Comparison of ENCODE assay signal across 8 cellular contexts in genomic region chr20:48523191-48523757, GRCh38.
DNase-seq lines count a peak whose midpoint lies in the region; ATAC-seq and TF ChIP-seq lines count a peak whose summit lies in the region.

No MANE protein-coding gene starts in this region.

- CTCF ChIA-PET in SK-N-SH (lab: Yijun Ruan, JAX) = no interaction called here

- H3K27me3 ChIP-seq in left ventricle myocardium inferior (ENCODE audit: low read depth) = peaks cover 38% of the 10 kb centered on the region
- H3K27me3 ChIP-seq in SK-N-SH (ENCODE audit: insufficient read depth) = no peaks in the 10 kb centered on the region

- no peak for DNase-seq in left cardiac atrium
- no peak for DNase-seq in left ventricle myocardium inferior
- DNase-seq in SK-N-SH = peak; percentile 25
- DNase-seq in glomerular endothelial cell (ENCODE audit: extremely low read depth, low read depth, low spot score) = peak; percentile 34

- no peak for TF ChIP-seq EP300 in SK-N-SH (IDR thresholded peaks at IDR 0.05; ENCODE audit: borderline replicate concordance in 1 of 2, low read depth in 1 of 2, low read length in 1 of 2)

- H4K20me1 ChIP-seq in SK-N-SH (ENCODE audit: insufficient read depth) = no peaks in the 10 kb centered on the region

- TF ChIP-seq CTCF in left ventricle myocardium inferior (IDR thresholded peaks at IDR 0.05; ENCODE audit: borderline replicate concordance) = no peak
- TF ChIP-seq CTCF in SK-N-SH (IDR thresholded peaks at IDR 0.05) = no peak

- H3K27ac ChIP-seq in left ventricle myocardium inferior (replicated peaks) = no peak overlapping the region
- H3K27ac ChIP-seq in SK-N-SH (ENCODE audit: low read depth in 2 of 2, low read length in 1 of 2) = no peak overlapping the region

- no peak overlapping the region for H3K9ac ChIP-seq in SK-N-SH

- H3F3A ChIP-seq in SK-N-SH (replicated peaks; ENCODE audit: insufficient read depth) = no peaks in the 10 kb centered on the region

- H3K36me3 ChIP-seq in left ventricle myocardium inferior = no peaks in the 10 kb centered on the region
- H3K36me3 ChIP-seq in SK-N-SH (replicated peaks in 1 of 2; ENCODE audit: control insufficient read depth in 1 of 2, insufficient read depth in 2 of 2, low read length in 1 of 2) = no peaks in the 10 kb centered on the region

- H3K4me3 ChIP-seq in left ventricle myocardium inferior = no peak overlapping the region
- no peak overlapping the region for H3K4me3 ChIP-seq in SK-N-SH (ENCODE audit: low read depth in 2 of 2, low read length in 1 of 2)

- no peak overlapping the region for H3K4me2 ChIP-seq in SK-N-SH

- TF ChIP-seq RAD21 in SK-N-SH (IDR thresholded peaks at IDR 0.05; ENCODE audit: low read length) = no peak

- H3K9me2 ChIP-seq in SK-N-SH = no peaks in the 10 kb centered on the region

- POLR2A ChIA-PET in SK-N-SH (lab: Yijun Ruan, JAX) = no interaction called here

- no peaks in the 10 kb centered on the region for H3K79me2 ChIP-seq in SK-N-SH (ENCODE audit: insufficient read depth)

- intact Hi-C loops in left cardiac atrium (cut with DNase I) = no loop called here
- intact Hi-C loops in left ventricle myocardium inferior (cut with micrococcal nuclease) = no loop called here

- ATAC-seq in left cardiac atrium (peak; percentile 55 to 65), HG03439 (IDR thresholded peaks at IDR 0.05; ENCODE audit: unreplicated experiment) (no peak), HG03457 (IDR thresholded peaks at IDR 0.05; ENCODE audit: unreplicated experiment) (no peak), GM19395 (IDR thresholded peaks at IDR 0.05; ENCODE audit: unreplicated experiment) (no peak), GM21737 (IDR thresholded peaks at IDR 0.05; ENCODE audit: unreplicated experiment) (no peak)

- H3K4me1 ChIP-seq in left ventricle myocardium inferior = no peaks in the 10 kb centered on the region
- peaks cover 0 to 5% of the 10 kb centered on the region in 2 experiments; a peak in 1 of 4 replicates for H3K4me1 ChIP-seq in SK-N-SH (ENCODE audit: control insufficient read depth in 1 of 2, insufficient read depth in 2 of 2, low read depth in 1 of 2, low read length in 1 of 2)

- H2AFZ ChIP-seq in SK-N-SH (ENCODE audit: low read depth) = no peak overlapping the region

- H3K9me3 ChIP-seq in left ventricle myocardium inferior (replicated peaks) (no peaks in the 10 kb centered on the region), SK-N-SH (no peaks in the 10 kb centered on the region)

- 24% methylated on average over 3 of the region's 3 CpGs for WGBS in SK-N-SH (ENCODE audit: low lambda C conversion rate)

TF ChIP-seq in SK-N-SH, 30 proteins besides CTCF, POLR2A, EP300 and RAD21:
- TF ChIP-seq USF1 (IDR thresholded peaks at IDR 0.05; ENCODE audit: borderline replicate concordance, low read depth) (0 out of 2 replicates have a peak, but pooled peaks have one; percentile 16), SMC3 (IDR thresholded peaks at IDR 0.05; ENCODE audit: low read depth, low read length) (no peak), REST (IDR thresholded peaks at IDR 0.05; ENCODE audit: low read depth, low read length) (peak; percentile 98), RCOR1 (IDR thresholded peaks at IDR 0.05; ENCODE audit: low read length) (0 out of 2 replicates have a peak, but pooled peaks have one; percentile 29)
TF ChIP-seq in SK-N-SH: peak in this region for 3.

Comparison
In these comparisons a context has a peak if more than half of its experiments do, and no peak if none do; other contexts are left out.
1. ATAC-seq: peak in left cardiac atrium (2 of 2); none in HG03439 (single experiment), HG03457 (single experiment), GM19395 (single experiment) and GM21737 (single experiment).
2. DNase-seq: peak in SK-N-SH (single experiment) and glomerular endothelial cell (single experiment); none in left cardiac atrium (single experiment) and left ventricle myocardium inferior (single experiment).